ENCODE assay signal across 8 cellular contexts in the genomic region with DNA sequence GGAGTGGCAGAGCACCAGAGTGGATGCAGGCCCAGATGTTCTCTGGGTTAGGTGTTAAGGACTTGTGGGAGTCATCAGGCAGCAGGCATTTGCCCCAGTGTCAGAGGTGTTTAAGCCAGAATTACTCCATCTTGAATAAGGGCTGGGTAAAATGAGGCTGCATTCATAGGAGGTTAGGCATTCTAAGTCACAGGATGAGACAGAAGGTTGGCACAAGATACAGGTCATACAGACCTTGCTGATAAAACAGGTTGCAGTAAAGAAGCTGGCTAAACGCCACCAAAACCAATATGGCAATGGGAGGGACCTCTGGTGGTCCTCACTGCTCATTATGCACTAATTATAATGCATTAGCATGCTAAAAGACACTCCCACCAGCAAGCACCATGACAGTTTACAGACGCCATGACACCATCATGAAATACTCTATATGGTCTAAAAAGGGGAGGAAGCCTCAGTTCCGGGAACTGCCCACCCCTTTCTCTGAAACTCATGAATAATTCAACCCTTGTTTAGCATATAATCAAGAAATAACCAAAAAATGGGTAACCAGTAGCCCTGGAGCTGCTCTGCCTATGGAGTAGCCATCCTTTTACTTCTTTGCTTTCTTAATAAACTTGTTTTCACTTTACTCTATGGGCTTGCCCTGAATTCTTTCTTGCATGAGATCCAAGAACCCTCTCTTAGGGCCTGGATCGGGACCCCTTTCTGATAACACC. TPM values are rescaled to one million over a fixed set of nuclear protein-coding genes. Genes with fewer than 3 reads are reported as not detected.
DNase-seq lines count a peak whose midpoint lies in the region; ATAC-seq and TF ChIP-seq lines count a peak whose summit lies in the region.

No MANE protein-coding gene starts in this region.

- POLR2A ChIA-PET in activated CD8-positive, alpha-beta T cell treated with anti-CD3 and anti-CD28 coated beads for 36 hours (lab: Charles Lee) = interaction anchor here (0.6 to 3.8 kb wide), 4 partner anchors 10 to 82 kb away, joined by 3 to 19 read pairs (median 8); a partner anchor contains a TSS

- 35 to 49% methylated on average over 4 of the region's 4 CpGs for WGBS in esophagus squamous epithelium, 2 donors

- peaks cover 50% of the 10 kb centered on the region for H3K36me3 Mint-ChIP-seq in activated CD8-positive, alpha-beta T cell treated with anti-CD3 and anti-CD28 coated beads for 36 hours (ENCODE audit: low read depth)

- H3K27ac Mint-ChIP-seq in activated CD8-positive, alpha-beta T cell treated with anti-CD3 and anti-CD28 coated beads for 36 hours = peak overlapping the region; percentile 100

- H3K27me3 ChIP-seq in esophagus squamous epithelium = peaks cover 0 to 7% (median 0%) of the 10 kb centered on the region in 4 donors
- no peaks in the 10 kb centered on the region for H3K27me3 ChIP-seq in MG63

- H3K4me1 ChIP-seq in esophagus squamous epithelium = peaks cover 17 to 77% (median 24%) of the 10 kb centered on the region in 3 donors

- no peaks in the 10 kb centered on the region for H3K27me3 Mint-ChIP-seq in activated CD8-positive, alpha-beta T cell treated with anti-CD3 and anti-CD28 coated beads for 36 hours

- no peaks in the 10 kb centered on the region for H3K9me3 Mint-ChIP-seq in activated CD8-positive, alpha-beta T cell treated with anti-CD3 and anti-CD28 coated beads for 36 hours

- CTCF ChIA-PET in activated CD8-positive, alpha-beta T cell treated with anti-CD3 and anti-CD28 coated beads for 36 hours (lab: Charles Lee) = interaction anchor here (1.2 to 1.4 kb wide), 2 partner anchors 32 to 34 kb away, joined by 3 to 4 read pairs; no protein-coding TSS in a partner anchor

- no peak for TF ChIP-seq POLR2A in esophagus squamous epithelium (IDR thresholded peaks at IDR 0.05)

- peak overlapping the region; percentile 79 to 98 (median 95) for H3K27ac ChIP-seq in esophagus squamous epithelium

- peak overlapping the region; percentile 77 for H3K4me3 ChIP-seq in Jurkat, Clone E6-1 (ENCODE audit: low read length)
- H3K4me3 ChIP-seq in esophagus squamous epithelium = peak overlapping the region; percentile 65 to 88 (median 79)
- no peak overlapping the region for H3K4me3 ChIP-seq in MG63

- H3K4me1 Mint-ChIP-seq in activated CD8-positive, alpha-beta T cell treated with anti-CD3 and anti-CD28 coated beads for 36 hours (ENCODE audit: low read depth) = peaks cover 46% of the 10 kb centered on the region

- H3K9me3 ChIP-seq in esophagus squamous epithelium = no peaks in the 10 kb centered on the region
- no peaks in the 10 kb centered on the region for H3K9me3 ChIP-seq in MG63

- intact Hi-C loops in activated CD8-positive, alpha-beta T cell treated with anti-CD3 and anti-CD28 coated beads for 36 hours (cut with micrococcal nuclease) = no loop called here
- intact Hi-C loops in esophagus squamous epithelium (cut with DNase I) = no loop called here

- peaks cover 0 to 17% (median 4%) of the 10 kb centered on the region in 3 donors for H3K36me3 ChIP-seq in esophagus squamous epithelium
- H3K36me3 ChIP-seq in MG63 = no peaks in the 10 kb centered on the region

- TF ChIP-seq CTCF in GM10266 (IDR thresholded peaks at IDR 0.05; ENCODE audit: control insufficient read depth, insufficient read depth, low read depth, missing control alignments) (no peak), esophagus squamous epithelium (IDR thresholded peaks at IDR 0.05) (no peak)
- TF ChIP-seq CTCF in activated CD8-positive, alpha-beta T cell treated with anti-CD3 and anti-CD28 coated beads for 36 hours (IDR thresholded peaks at IDR 0.05) = no peak

- peak overlapping the region; percentile 95 for H3K4me3 Mint-ChIP-seq in activated CD8-positive, alpha-beta T cell treated with anti-CD3 and anti-CD28 coated beads for 36 hours

- peak; percentile 66 for ATAC-seq in activated CD8-positive, alpha-beta T cell treated with anti-CD3 and anti-CD28 coated beads for 36 hours
- ATAC-seq in HG02763 (IDR thresholded peaks at IDR 0.05; ENCODE audit: unreplicated experiment) (no peak), HG03565 (IDR thresholded peaks at IDR 0.05; ENCODE audit: unreplicated experiment) (no peak)

- peak; percentile 25 for DNase-seq in GM10266 (ENCODE audit: extremely low spot score)
- DNase-seq in Jurkat, Clone E6-1 (ENCODE audit: low read depth, low spot score) = peak; percentile 36
- peak; percentile 90 for DNase-seq in activated CD8-positive, alpha-beta T cell treated with anti-CD3 and anti-CD28 coated beads for 36 hours
- DNase-seq in esophagus squamous epithelium (lab: John Stamatoyannopoulos, UW) = no peak
- DNase-seq in stimulated activated CD4-positive, alpha-beta T cell treated with anti-CD3 and anti-CD28 coated beads, Interleukin-1b, Interleukin-23, amount 100 ng/mL, for 4 hours (ENCODE audit: low read depth in 2 of 2) = peak; percentile 27 to 63
- no peak for DNase-seq in MG63

RNA-seq across cellular contexts. Expression of a gene that starts 0.9 kb away (rescaled TPM):
- polyA plus RNA-seq in Jurkat, Clone E6-1 (2012; ENCODE audit: insufficient read depth, insufficient read length) = 33.4 TPM
- 10 to 100 TPM; 21.8 to 21.9 TPM for total RNA-seq in activated CD8-positive, alpha-beta T cell treated with anti-CD3 and anti-CD28 coated beads for 36 hours
- 10 to 100 TPM; 12.1 to 24.5 (median 14.5) TPM for total RNA-seq in esophagus squamous epithelium
- not detected in 2 replicates for total RNA-seq in MG63 (2014; rRNA removed; shearing (Covaris generic); ENCODE audit: low replicate concordance)

RNA-seq across cellular contexts. Expression of a gene that starts 1.1 kb away (rescaled TPM):
- 7.5 TPM for polyA plus RNA-seq in Jurkat, Clone E6-1 (2012; ENCODE audit: insufficient read depth, insufficient read length)
- total RNA-seq in activated CD8-positive, alpha-beta T cell treated with anti-CD3 and anti-CD28 coated beads for 36 hours = 1 to 10 TPM; 2.6 to 2.9 TPM
- 10 to 100 TPM in 3 of 4 donors, 1 to 10 TPM in 1; 8.3 to 25.6 (median 17.4) TPM for total RNA-seq in esophagus squamous epithelium
- total RNA-seq in MG63 (2014; rRNA removed; shearing (Covaris generic); ENCODE audit: low replicate concordance) = not detected in 2 replicates

RNA-seq across cellular contexts. Expression of a gene that starts 19.2 kb away (rescaled TPM):
- 1.1 TPM for polyA plus RNA-seq in Jurkat, Clone E6-1 (2012; ENCODE audit: insufficient read depth, insufficient read length)
- total RNA-seq in activated CD8-positive, alpha-beta T cell treated with anti-CD3 and anti-CD28 coated beads for 36 hours = not detected
- total RNA-seq in esophagus squamous epithelium = 100 to 1,000 TPM in 1 of 4 donors, 10 to 100 TPM in 1, 1 to 10 TPM in 2; 1.1 to 111 (median 14.9) TPM
- total RNA-seq in MG63 (2014; rRNA removed; shearing (Covaris generic); ENCODE audit: low replicate concordance) = not detected in 2 replicates

RNA-seq across cellular contexts. Expression of a gene that starts 46.3 kb away (rescaled TPM):
- polyA plus RNA-seq in Jurkat, Clone E6-1 (2012; ENCODE audit: insufficient read depth, insufficient read length) = 95.3 TPM
- 10 to 100 TPM; 56.0 to 59.2 TPM for total RNA-seq in activated CD8-positive, alpha-beta T cell treated with anti-CD3 and anti-CD28 coated beads for 36 hours
- total RNA-seq in esophagus squamous epithelium = 10 to 100 TPM; 42.8 to 75.7 (median 63.2) TPM
- total RNA-seq in MG63 (2014; rRNA removed; shearing (Covaris generic); ENCODE audit: low replicate concordance) = 43.6 and 64.7 TPM in 2 replicates

RNA-seq across cellular contexts. Expression of a gene that starts 56.9 kb away (rescaled TPM):
- 8.2 TPM for polyA plus RNA-seq in Jurkat, Clone E6-1 (2012; ENCODE audit: insufficient read depth, insufficient read length)
- total RNA-seq in activated CD8-positive, alpha-beta T cell treated with anti-CD3 and anti-CD28 coated beads for 36 hours = 1 to 10 TPM; 4.7 to 4.9 TPM
- 1 to 10 TPM; 1.2 to 2.3 (median 1.8) TPM for total RNA-seq in esophagus squamous epithelium
- 4.0 and 13.9 TPM in 2 replicates for total RNA-seq in MG63 (2014; rRNA removed; shearing (Covaris generic); ENCODE audit: low replicate concordance)

Comparison
In these comparisons a context has a peak if more than half of its experiments do, and no peak if none do; other contexts are left out.
1. DNase-seq: peak in GM10266 (single experiment), Jurkat, Clone E6-1 (single experiment), activated CD8-positive, alpha-beta T cell treated with anti-CD3 and anti-CD28 coated beads for 36 hours (single experiment) and stimulated activated CD4-positive, alpha-beta T cell treated with anti-CD3 and anti-CD28 coated beads, Interleukin-1b, Interleukin-23, amount 100 ng/mL, for 4 hours (2 of 2); none in esophagus squamous epithelium (single experiment) and MG63 (single experiment).
2. RNA of a gene that starts 0.9 kb away (total RNA-seq): 21.8 to 21.9 TPM in activated CD8-positive, alpha-beta T cell treated with anti-CD3 and anti-CD28 coated beads for 36 hours and 12.1 to 24.5 TPM in esophagus squamous epithelium; not detected in MG63; every median in the first group is over 10 times any median in the second.